Comparison of ENCODE assay signal across 10 cellular contexts in the genomic region with DNA sequence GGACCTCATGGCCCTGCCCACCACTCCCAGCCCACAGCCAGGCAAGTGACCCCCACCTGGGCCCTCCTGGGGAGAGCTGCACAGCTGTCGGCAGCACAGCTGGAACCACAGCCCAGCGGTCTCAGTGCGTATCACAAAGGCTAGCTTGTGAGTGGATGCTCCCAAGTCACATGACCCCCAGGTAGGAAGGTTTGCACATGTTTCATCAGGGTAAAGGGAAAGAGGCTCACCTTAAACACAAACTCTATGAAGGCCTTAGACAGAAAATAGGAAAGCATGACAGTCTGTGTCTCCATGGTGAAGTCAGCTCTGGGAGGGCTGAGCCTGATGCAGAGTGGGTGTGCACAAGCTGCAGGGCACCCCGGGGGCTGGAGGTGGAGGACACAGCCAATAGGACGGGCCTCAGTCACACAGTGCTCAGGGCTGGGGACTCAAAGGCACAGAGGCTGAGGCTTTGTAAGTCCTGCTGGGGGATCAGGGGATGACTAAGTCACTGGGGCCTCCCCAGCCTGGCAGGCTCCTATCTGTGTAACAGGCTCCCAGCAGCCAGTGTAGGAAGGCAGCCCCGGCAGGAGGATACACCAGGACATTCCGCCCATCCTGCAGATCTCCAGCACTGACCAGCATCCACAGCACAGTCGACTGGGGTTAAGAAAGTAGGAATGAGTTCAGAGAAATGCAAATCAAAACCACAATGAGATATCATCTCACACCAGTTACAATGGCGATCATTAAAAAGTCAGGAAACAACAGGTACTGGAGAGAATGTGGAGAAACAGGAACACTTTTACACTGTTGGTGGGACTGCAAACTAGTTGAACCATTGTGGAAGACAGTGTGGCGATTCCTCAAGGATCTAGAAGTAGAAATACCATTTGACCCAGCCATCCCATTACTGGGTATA. TPM values are rescaled to one million over a fixed set of nuclear protein-coding genes. Genes with fewer than 3 reads are reported as not detected.
A peak's percentile ranks its signal among the peaks of the same experiment; 100 is the strongest.
DNase-seq lines count a peak whose midpoint lies in the region; FAIRE-seq and TF ChIP-seq lines count a peak whose summit lies in the region.
"Had no signal": no experiment of that assay in that cellular context is flagged by ENCODE, and none has a peak within 500 bp of the region (broad histone marks: within the 10 kb centered on the region; RNA-seq: fewer than 3 reads in every experiment).

No MANE protein-coding gene starts in this region.

- H3K14ac ChIP-seq in H9 (ENCODE audit: insufficient read depth, low read length), result peak overlapping the region; percentile 27; the same call in 1 of the 2 replicates

- no peaks in the 10 kb centered on the region for H3K23me2 ChIP-seq in H9 (ENCODE audit: insufficient read length, low read depth, low read length, poor library complexity, severe bottlenecking)

- H3K79me1 ChIP-seq in H9 (ENCODE audit: insufficient read depth, low read depth, low read length, poor library complexity, severe bottlenecking), result no peaks in the 10 kb centered on the region

- H3K27ac Mint-ChIP-seq in H9, result peak overlapping the region in 2 of 3 experiments; percentile 48 to 87; a peak in 6 of 7 replicates
- H3K27ac Mint-ChIP-seq: activated T-cell treated with anti-CD3 and anti-CD28 coated beads, Interleukin-2, amount 50 U/mL, for 24 hours had no signal

- no peaks in the 10 kb centered on the region for H3K9me3 Mint-ChIP-seq in H9
- H3K9me3 Mint-ChIP-seq: activated T-cell treated with anti-CD3 and anti-CD28 coated beads, Interleukin-2, amount 50 U/mL, for 24 hours had no signal

- H3K56ac ChIP-seq in H9 (ENCODE audit: insufficient read length, low read depth, low read length), result no peak overlapping the region

- no peaks in the 10 kb centered on the region for H3K27me3 ChIP-seq in H9 (ENCODE audit: insufficient read depth, low read length)
- H3K27me3 ChIP-seq in esophagus (ENCODE audit: control insufficient read depth in 1 of 2, insufficient read depth in 2 of 2, low read length in 2 of 2), result no peaks in the 10 kb centered on the region
- H3K27me3 ChIP-seq: left lung had no signal

- H3K9me3 ChIP-seq in H9 (ENCODE audit: control insufficient read depth, low read depth, low read length) (no peaks in the 10 kb centered on the region), esophagus (ENCODE audit: control insufficient read depth in 2 of 2, insufficient read depth in 1 of 2, low read depth in 1 of 2, low read length in 1 of 2) (no peaks in the 10 kb centered on the region), kidney (ENCODE audit: control insufficient read depth in 1 of 2, low read length in 2 of 2) (no peaks in the 10 kb centered on the region)
- H3K9me3 ChIP-seq: left lung had no signal

- no peak overlapping the region for H4K8ac ChIP-seq in H9 (replicated peaks; ENCODE audit: insufficient read length, low read depth, low read length)

- CTCF ChIA-PET in RWPE1 (lab: Yijun Ruan, JAX), result interaction anchor here (0.6 kb wide), 1 partner anchor 122 kb away, joined by 4 read pairs; no protein-coding TSS in a partner anchor

- H3K4me2 ChIP-seq in H9 (ENCODE audit: insufficient read depth, insufficient read length, low read length), result no peak overlapping the region

- H3K4me1 ChIP-seq in H9 (ENCODE audit: insufficient read depth, low read length) (no peaks in the 10 kb centered on the region), esophagus (ENCODE audit: control insufficient read depth in 2 of 2, insufficient read depth in 2 of 2, low read length in 1 of 2) (peaks cover 0 to 20% of the 10 kb centered on the region in 2 donors), kidney (ENCODE audit: control insufficient read depth in 1 of 2, insufficient read depth in 1 of 2, low read depth in 1 of 2, low read length in 2 of 2) (no peaks in the 10 kb centered on the region)
- H3K4me1 ChIP-seq: left lung had no signal

- H3K4me3 Mint-ChIP-seq in H9, result no peak overlapping the region
- H3K4me3 Mint-ChIP-seq: activated T-cell treated with anti-CD3 and anti-CD28 coated beads, Interleukin-2, amount 50 U/mL, for 24 hours had no signal

- H3K79me2 ChIP-seq in H9 (ENCODE audit: insufficient read depth, low read length), result no peaks in the 10 kb centered on the region; the same call in 1 of the 2 replicates

- TF ChIP-seq CTCF in H9 (conservative IDR thresholded peaks at IDR 0.05) (no peak), RWPE1 (conservative IDR thresholded peaks at IDR 0.05; ENCODE audit: low read depth) (no peak), kidney (IDR thresholded peaks at IDR 0.05; ENCODE audit: borderline replicate concordance, extremely low read depth, insufficient read depth) (no peak)

- FAIRE-seq in kidney (lab: Jason Lieb, UNC), result no peak

- no peak overlapping the region for H2AK5ac ChIP-seq in H9 (ENCODE audit: insufficient read length, low read length)

- H3K9ac ChIP-seq in H9 (ENCODE audit: extremely low read depth, insufficient read length, low read length) (no peak overlapping the region), kidney (ENCODE audit: low read length in 2 of 2) (no peak overlapping the region)

- intact Hi-C loops in kidney (cut with DNase I), result no loop called here

- H2AFZ ChIP-seq in H9 (ENCODE audit: low read length), result no peak overlapping the region

- POLR2A ChIA-PET in RWPE1 (lab: Yijun Ruan, JAX; ENCODE audit: low non-redundant PET), result interaction anchor here (0.7 kb wide), 1 partner anchor 12 kb away, joined by 14 read pairs; no protein-coding TSS in a partner anchor

- H4K20me1 ChIP-seq in H9 (ENCODE audit: control insufficient read depth, insufficient read depth, insufficient read length), result no peaks in the 10 kb centered on the region

- no peak overlapping the region for H2BK12ac ChIP-seq in H9 (ENCODE audit: insufficient read length, low read depth, low read length)

- H4K91ac ChIP-seq in H9 (ENCODE audit: insufficient read length, low read depth, low read length), result no peak overlapping the region

- H3K4me1 Mint-ChIP-seq in H9, result peaks cover 26 to 35% of the 10 kb centered on the region in 2 experiments

- H3K27ac ChIP-seq in H9 (ENCODE audit: insufficient read length, low read depth, low read length), result no peak overlapping the region
- H3K27ac ChIP-seq in RWPE1, result peak overlapping the region; percentile 99
- H3K27ac ChIP-seq in esophagus (ENCODE audit: low read depth in 2 of 2, low read length in 1 of 2), result peak overlapping the region; percentile 53 to 81
- peak overlapping the region in 14 of 21 experiments; percentile 0 to 81 (median 58) for H3K27ac ChIP-seq in skin epidermis
- H3K27ac ChIP-seq in kidney (ENCODE audit: low read depth in 2 of 2, low read length in 2 of 2), result no peak overlapping the region
- H3K27ac ChIP-seq: left lung had no signal

- no peak overlapping the region for H4K5ac ChIP-seq in H9 (ENCODE audit: insufficient read length, low read depth, low read length)

- H3K36me3 Mint-ChIP-seq in H9 (ENCODE audit: insufficient read depth in 1 of 3, low read depth in 3 of 3), result peaks cover 0 to 4% (median 4%) of the 10 kb centered on the region in 3 experiments; a peak in 2 of 7 replicates

- H3K4ac ChIP-seq in H9 (ENCODE audit: low read depth, low read length), result no peak overlapping the region

- H2BK20ac ChIP-seq in H9 (ENCODE audit: low read depth, low read length, poor library complexity, severe bottlenecking), result no peak overlapping the region

- WGBS in H9 (ENCODE audit: extremely low coverage, insufficient read length, low lambda C conversion rate), result no CpG with 5 or more reads among the region's 10 CpGs
- WGBS in esophagus, 2 donors, result 60 to 76% methylated on average over 10 of the region's 10 CpGs

- no peak overlapping the region for H3K4me3 ChIP-seq in esophagus (ENCODE audit: low read depth in 1 of 2, low read length in 2 of 2)
- no peak overlapping the region for H3K4me3 ChIP-seq in skin epidermis
- no peak overlapping the region for H3K4me3 ChIP-seq in kidney (ENCODE audit: low read length in 2 of 2)
- H3K4me3 ChIP-seq: left lung had no signal

- DNase-seq in H9 (no peak), RWPE1 (ENCODE audit: low spot score) (peak; percentile 18), DMS 273 treated with DMSO at 0.1 percent for 48 hours (lab: John Stamatoyannopoulos, UW) (no peak), kidney (no peak), NCI-H1694 (lab: John Stamatoyannopoulos, UW) (no peak)
- DNase-seq: activated T-cell treated with anti-CD3 and anti-CD28 coated beads, Interleukin-2, amount 50 U/mL, for 24 hours; effector CD4-positive, alpha-beta T cell had no signal

- H2BK120ac ChIP-seq in H9 (ENCODE audit: low read depth, low read length, poor library complexity, severe bottlenecking), result no peak overlapping the region

- no peak overlapping the region for H3K18ac ChIP-seq in H9 (ENCODE audit: insufficient read length, low read depth, low read length)

- no peaks in the 10 kb centered on the region for H3K27me3 Mint-ChIP-seq in H9 (ENCODE audit: low read depth)

- no peak overlapping the region for H2BK15ac ChIP-seq in H9 (ENCODE audit: low read depth, low read length)

- H3K36me3 ChIP-seq in esophagus (ENCODE audit: control insufficient read depth in 2 of 2, insufficient read depth in 2 of 2, low read length in 1 of 2), result no peaks in the 10 kb centered on the region
- no peaks in the 10 kb centered on the region for H3K36me3 ChIP-seq in kidney (ENCODE audit: control insufficient read depth in 1 of 2, insufficient read depth in 2 of 2, low read length in 2 of 2)
- H3K36me3 ChIP-seq: left lung had no signal

- no peak overlapping the region for H3T11ph ChIP-seq in H9 (ENCODE audit: low read length)

- H2BK5ac ChIP-seq in H9 (ENCODE audit: insufficient read length, low read length), result no peak overlapping the region

- no peak overlapping the region for H3K23ac ChIP-seq in H9 (ENCODE audit: insufficient read length, low read depth, low read length)

RNA-seq across cellular contexts. Expression of a gene that starts 22.0 kb away (rescaled TPM):
- total RNA-seq in H9 (2021) (21.2 and 22.6 TPM in 2 replicates), kidney (49.9 TPM)
- polyA plus RNA-seq in esophagus (10 to 100 TPM; 19.8 to 34.8 TPM), kidney (ENCODE audit: insufficient read depth, low read depth, low replicate concordance) (15.7 TPM)

Comparison
In these comparisons a context has a peak if more than half of its experiments do, and no peak if none do; other contexts are left out.
1. H3K27ac ChIP-seq: peak in RWPE1 (single experiment), esophagus (2 of 2) and skin epidermis (14 of 21); none in H9 (single experiment) and kidney (0 of 2).